Comparison of ENCODE assay signal across 24 cellular contexts in genomic region chr12:14904854-14905253, GRCh38. TPM values are rescaled to one million over a fixed set of nuclear protein-coding genes. Genes with fewer than 3 reads are reported as not detected.
DNase-seq lines count a peak whose midpoint lies in the region; ATAC-seq, FAIRE-seq and TF ChIP-seq lines count a peak whose summit lies in the region.
"Had no signal": no experiment of that assay in that cellular context is flagged by ENCODE, and none has a peak within 500 bp of the region (broad histone marks: within the 10 kb centered on the region; RNA-seq: fewer than 3 reads in every experiment).

No MANE protein-coding gene starts in this region.

- H3K27ac ChIP-seq in BLaER1 treated with 17β-estradiol and CSF1 and Interleukin-3, amounts not matched to agents 10 nM and 100 nM, result no peak overlapping the region
- H3K27ac ChIP-seq in VCaP (peak overlapping the region; percentile 77), right atrium auricular region (peak overlapping the region; percentile 56 to 70), gastrocnemius medialis (peak overlapping the region; percentile 15 to 70 (median 42))
- H3K27ac ChIP-seq: colonic mucosa, SK-N-MC had no signal

- peaks cover 0 to 6% (median 0%) of the 10 kb centered on the region in 11 experiments; a peak in 2 of 22 replicates for H3K9me3 ChIP-seq in BLaER1 treated with 17β-estradiol and CSF1 and Interleukin-3, amounts not matched to agents 10 nM and 100 nM (replicated peaks in 1 of 11)
- no peaks in the 10 kb centered on the region for H3K9me3 ChIP-seq in right atrium auricular region
- no peaks in the 10 kb centered on the region for H3K9me3 ChIP-seq in gastrocnemius medialis
- H3K9me3 ChIP-seq: colonic mucosa had no signal

- peak overlapping the region in 7 of 11 experiments; percentile 14 to 27 (median 19); a peak in 11 of 22 replicates for H3K4me2 ChIP-seq in BLaER1 treated with 17β-estradiol and CSF1 and Interleukin-3, amounts not matched to agents 10 nM and 100 nM

- no peak for TF ChIP-seq POLR2A in gastrocnemius medialis (IDR thresholded peaks at IDR 0.05)

- intact Hi-C loops in gastrocnemius medialis (cut with DNase I; ENCODE audit: low total_unique reads), result loop anchor here (5.0 kb wide), 1 partner anchor 47 kb away; no protein-coding TSS in a partner anchor

- DNase-seq in right atrium auricular region (ENCODE audit: low spot score), result no peak
- no peak for DNase-seq in gastrocnemius medialis
- no peak for DNase-seq in urothelium cell line (ENCODE audit: low spot score)
- no peak for DNase-seq in stimulated activated CD4-positive, alpha-beta T cell treated with anti-CD3 and anti-CD28 coated beads, Interleukin-4, amount 100 ng/mL, for 1 hour
- DNase-seq in NCI-H1436 (lab: John Stamatoyannopoulos, UW), result no peak
- no peak for DNase-seq in HuH-7 (ENCODE audit: low spot score)
- DNase-seq: ACHN; activated CD4-positive, alpha-beta T cell treated with anti-CD3 and anti-CD28 coated beads, Interleukin-2, amount 50 U/mL, for 4 hours; activated naive CD4-positive, alpha-beta T cell treated with anti-CD3 and anti-CD28 coated beads for 36 hours; activated T-cell treated with anti-CD3 and anti-CD28 coated beads for 4 hours; CD4-positive, alpha-beta memory T cell; colonic mucosa; DMS79 treated with DMSO at 0.1 percent for 48 hours; NCI-H1417 treated with DMSO at 0.1 percent for 48 hours; NCI-H774; stimulated activated CD4-positive, alpha-beta T cell treated with anti-CD3 and anti-CD28 coated beads, Interleukin-4, amount 100 ng/mL, for 4 hours had no signal

- FAIRE-seq in urothelium cell line (lab: Jason Lieb, UNC), result no peak
- FAIRE-seq: H1, TTC549 had no signal

- no peak overlapping the region for H3K4me3 ChIP-seq in BLaER1 treated with 17β-estradiol and CSF1 and Interleukin-3, amounts not matched to agents 10 nM and 100 nM
- H3K4me3 ChIP-seq in right atrium auricular region (no peak overlapping the region), gastrocnemius medialis (peak overlapping the region in 1 of 4 donors; percentile 16)
- H3K4me3 ChIP-seq: colonic mucosa, SK-N-MC had no signal

- H3K36me3 ChIP-seq in BLaER1 treated with 17β-estradiol and CSF1 and Interleukin-3, amounts not matched to agents 10 nM and 100 nM, result peaks cover 0 to 16% (median 0%) of the 10 kb centered on the region in 11 experiments; a peak in 2 of 22 replicates
- H3K36me3 ChIP-seq in right atrium auricular region (no peaks in the 10 kb centered on the region), gastrocnemius medialis (no peaks in the 10 kb centered on the region)
- H3K36me3 ChIP-seq: colonic mucosa had no signal

- TF ChIP-seq CTCF in VCaP (conservative IDR thresholded peaks at IDR 0.05), result no peak
- no peak for TF ChIP-seq CTCF in right atrium auricular region (IDR thresholded peaks at IDR 0.05)
- TF ChIP-seq CTCF in gastrocnemius medialis (IDR thresholded peaks at IDR 0.05 in 4 of 5, conservative IDR thresholded peaks at IDR 0.05 in 1 of 5), result no peak

- H4K20me1 ChIP-seq in BLaER1 treated with 17β-estradiol and CSF1 and Interleukin-3, amounts not matched to agents 10 nM and 100 nM, result no peaks in the 10 kb centered on the region

- H3K4me1 ChIP-seq in BLaER1 treated with 17β-estradiol and CSF1 and Interleukin-3, amounts not matched to agents 10 nM and 100 nM, result peaks cover 0 to 18% (median 9%) of the 10 kb centered on the region in 10 experiments; a peak in 13 of 20 replicates
- H3K4me1 ChIP-seq in right atrium auricular region (peaks cover 0 to 36% of the 10 kb centered on the region in 2 donors), gastrocnemius medialis (peaks cover 6 to 23% of the 10 kb centered on the region in 2 donors)
- H3K4me1 ChIP-seq: colonic mucosa had no signal

- no peak for ATAC-seq in gastrocnemius medialis
- ATAC-seq: left lobe of liver, Panc1 had no signal

- no peak overlapping the region for H3K9ac ChIP-seq in BLaER1 treated with 17β-estradiol and CSF1 and Interleukin-3, amounts not matched to agents 10 nM and 100 nM

- in situ Hi-C loops in gastrocnemius medialis (cut with MboI; ENCODE audit: low sequenced_read_pairs in 4 of 4), result no loop called here

- no peaks in the 10 kb centered on the region for H3K27me3 ChIP-seq in BLaER1 treated with 17β-estradiol and CSF1 and Interleukin-3, amounts not matched to agents 10 nM and 100 nM
- H3K27me3 ChIP-seq in right atrium auricular region, result no peaks in the 10 kb centered on the region
- no peaks in the 10 kb centered on the region for H3K27me3 ChIP-seq in gastrocnemius medialis
- H3K27me3 ChIP-seq: colonic mucosa had no signal

RNA-seq across cellular contexts. Expression of gene MGP, which starts 19.2 kb away (rescaled TPM):
- total RNA-seq in right atrium auricular region, result 100 to 1,000 TPM; 287 to 454 TPM
- 10 to 100 TPM; 32.4 to 67.3 (median 47.1) TPM for total RNA-seq in gastrocnemius medialis
- total RNA-seq: activated naive CD4-positive, alpha-beta T cell treated with anti-CD3 and anti-CD28 coated beads for 36 hours; H1 had no signal

RNA-seq across cellular contexts. Expression of gene ERP27, which starts 33.5 kb away (rescaled TPM):
- under 1 TPM; 0.31 to 0.70 TPM for total RNA-seq in right atrium auricular region
- under 1 TPM in 1 of 4 donors, not detected in 3; 0.42 TPM for total RNA-seq in gastrocnemius medialis
- total RNA-seq: H1, temporal lobe had no signal

RNA-seq across cellular contexts. Expression of gene ARHGDIB, which starts 56.5 kb away (rescaled TPM):
- total RNA-seq in right atrium auricular region, result 100 to 1,000 TPM in 1 of 2 donors, 10 to 100 TPM in 1; 69.5 to 124 TPM
- total RNA-seq in gastrocnemius medialis, result 10 to 100 TPM; 20.6 to 88.6 (median 44.0) TPM

Comparison
In these comparisons a context has a peak if more than half of its experiments do, and no peak if none do; other contexts are left out.
1. H3K27ac ChIP-seq: peak in VCaP (single experiment), right atrium auricular region (2 of 2) and gastrocnemius medialis (4 of 4); none in BLaER1 treated with 17β-estradiol and CSF1 and Interleukin-3, amounts not matched to agents 10 nM and 100 nM (0 of 11).
2. RNA of gene MGP, which starts 19.2 kb away (total RNA-seq): 287 to 454 TPM in right atrium auricular region; 32.4 to 67.3 TPM in gastrocnemius medialis; every median in the first group is over 4 times any median in the second.